ENCODE assay signal across 8 cellular contexts in genomic region chr17:45317113-45317820, GRCh38. TPM values are rescaled to one million over a fixed set of nuclear protein-coding genes. Genes with fewer than 3 reads are reported as not detected.
A peak's percentile ranks its signal among the peaks of the same experiment; 100 is the strongest.
DNase-seq lines count a peak whose midpoint lies in the region; ATAC-seq and TF ChIP-seq lines count a peak whose summit lies in the region.

No MANE protein-coding gene starts in this region.

- H3K36me3 Mint-ChIP-seq in activated naive CD8-positive, alpha-beta T cell treated with anti-CD3 and anti-CD28 coated beads, Interleukin-2, amount 10 ng/mL, durations not matched to agents 7 days and 5 days, result peaks cover 7% of the 10 kb centered on the region
- H3K36me3 Mint-ChIP-seq in osteocyte (ENCODE audit: unreplicated experiment), result no peaks in the 10 kb centered on the region

- peak overlapping the region; percentile 88 for H3K4me3 Mint-ChIP-seq in activated naive CD8-positive, alpha-beta T cell treated with anti-CD3 and anti-CD28 coated beads, Interleukin-2, amount 10 ng/mL, durations not matched to agents 7 days and 5 days
- H3K4me3 Mint-ChIP-seq in osteocyte (ENCODE audit: unreplicated experiment), result peak overlapping the region; percentile 82

- H3K27ac ChIP-seq in thymus (ENCODE audit: low read depth), result peak overlapping the region; percentile 83

- H3K27me3 ChIP-seq in thymus (ENCODE audit: control insufficient read depth, insufficient read depth), result no peaks in the 10 kb centered on the region

- H3K27ac Mint-ChIP-seq in activated naive CD8-positive, alpha-beta T cell treated with anti-CD3 and anti-CD28 coated beads, Interleukin-2, amount 10 ng/mL, durations not matched to agents 7 days and 5 days, result peak overlapping the region; percentile 84
- peak overlapping the region; percentile 91 for H3K27ac Mint-ChIP-seq in osteocyte (ENCODE audit: unreplicated experiment)

- ATAC-seq in HG02678 (IDR thresholded peaks at IDR 0.05; ENCODE audit: unreplicated experiment), result peak; percentile 78
- ATAC-seq in activated naive CD8-positive, alpha-beta T cell treated with anti-CD3 and anti-CD28 coated beads, Interleukin-2, amount 10 ng/mL, durations not matched to agents 7 days and 5 days (ENCODE audit: low read depth), result peak; percentile 87

- H3K27me3 Mint-ChIP-seq in activated naive CD8-positive, alpha-beta T cell treated with anti-CD3 and anti-CD28 coated beads, Interleukin-2, amount 10 ng/mL, durations not matched to agents 7 days and 5 days, result no peaks in the 10 kb centered on the region
- no peaks in the 10 kb centered on the region for H3K27me3 Mint-ChIP-seq in osteocyte (ENCODE audit: unreplicated experiment)

- DNase-seq in GM12865 (ENCODE audit: low read depth) (peak; percentile 100), NCI-H1105 treated with DMSO at 0.1 percent for 48 hours (lab: John Stamatoyannopoulos, UW) (peak; percentile 99), SKM-1 treated with dmso at 0.1 percent for 144 hours (lab: John Stamatoyannopoulos, UW; ENCODE audit: unreplicated experiment) (peak; percentile 99), head of caudate nucleus (peak; percentile 98 to 100 (median 99)), osteocyte (ENCODE audit: extremely low spot score, unreplicated experiment) (peak; percentile 100)
- DNase-seq in activated naive CD8-positive, alpha-beta T cell treated with anti-CD3 and anti-CD28 coated beads, Interleukin-2, amount 10 ng/mL, durations not matched to agents 7 days and 5 days, result peak; percentile 99

- H3K4me1 ChIP-seq in thymus (ENCODE audit: control insufficient read depth, insufficient read depth, low read length), result peaks cover 56% of the 10 kb centered on the region

- WGBS in thymus, result under 1% methylated on average over 53 of the region's 53 CpGs

- no peaks in the 10 kb centered on the region for H3K9me3 ChIP-seq in thymus (ENCODE audit: control insufficient read depth)

- H3K9me3 Mint-ChIP-seq in activated naive CD8-positive, alpha-beta T cell treated with anti-CD3 and anti-CD28 coated beads, Interleukin-2, amount 10 ng/mL, durations not matched to agents 7 days and 5 days, result no peaks in the 10 kb centered on the region
- H3K9me3 Mint-ChIP-seq in osteocyte (ENCODE audit: unreplicated experiment), result no peaks in the 10 kb centered on the region

- H3K36me3 ChIP-seq in thymus (ENCODE audit: control insufficient read depth, insufficient read depth), result no peaks in the 10 kb centered on the region

- TF ChIP-seq CTCF in GM12865 (IDR thresholded peaks at IDR 0.05; ENCODE audit: insufficient read depth, low read depth, low read length, missing control alignments), result no peak
- TF ChIP-seq CTCF in osteocyte (IDR thresholded peaks at IDR 0.05), result no peak

- H3K4me3 ChIP-seq in GM12865 (ENCODE audit: low read depth, low read length) (peak overlapping the region; percentile 66), thymus (ENCODE audit: low read length) (peak overlapping the region; percentile 56)

- peaks cover 62% of the 10 kb centered on the region for H3K4me1 Mint-ChIP-seq in activated naive CD8-positive, alpha-beta T cell treated with anti-CD3 and anti-CD28 coated beads, Interleukin-2, amount 10 ng/mL, durations not matched to agents 7 days and 5 days
- peaks cover 85% of the 10 kb centered on the region for H3K4me1 Mint-ChIP-seq in osteocyte (ENCODE audit: unreplicated experiment)

- POLR2A ChIA-PET in activated naive CD8-positive, alpha-beta T cell treated with anti-CD3 and anti-CD28 coated beads, Interleukin-2, amount 10 ng/mL, durations not matched to agents 7 days and 5 days (lab: Charles Lee), result interaction anchor here (0.6 to 8.3 kb wide), 26 partner anchors 9 to 256 kb away, joined by 3 to 146 read pairs (median 5); partner anchors contain the start of genes FMNL1, HEXIM1, HEXIM2 and NMT1

- intact Hi-C loops in head of caudate nucleus (cut with DNase I), result loop anchor here (5.0 kb wide), 2 partner anchors 40 to 155 kb away; partner anchors contain the start of gene HEXIM2

RNA-seq across cellular contexts. Expression of gene MAP3K14, which starts 0.4 kb away (rescaled TPM):
- total RNA-seq in activated naive CD8-positive, alpha-beta T cell treated with anti-CD3 and anti-CD28 coated beads, Interleukin-2, amount 10 ng/mL, durations not matched to agents 7 days and 5 days, result 10 to 100 TPM; 25.9 to 33.7 TPM
- total RNA-seq in osteocyte, result 12.7 and 13.2 TPM in 2 replicates
- 21.8 TPM for polyA plus RNA-seq in thymus

RNA-seq across cellular contexts. Expression of gene SPATA32, which starts 55.4 kb away (rescaled TPM):
- total RNA-seq in activated naive CD8-positive, alpha-beta T cell treated with anti-CD3 and anti-CD28 coated beads, Interleukin-2, amount 10 ng/mL, durations not matched to agents 7 days and 5 days, result under 1 TPM; 0.53 to 0.65 TPM
- 0.18 TPM in 1 of 2 replicates, not detected in the other for total RNA-seq in osteocyte
- 0.21 TPM for polyA plus RNA-seq in thymus

Comparison
In these comparisons a context has a peak if more than half of its experiments do, and no peak if none do; other contexts are left out.
1. Peak in every context shown above with its lines: DNase-seq, ATAC-seq, H3K4me3 ChIP-seq and H3K27ac ChIP-seq.